ENCODE assay signal across 8 cellular contexts in genomic region chr6:7075341-7075740, GRCh38.
"Had no signal": no experiment of that assay in that cellular context is flagged by ENCODE, and none has a peak within 500 bp of the region (broad histone marks: within the 10 kb centered on the region; RNA-seq: fewer than 3 reads in every experiment).

No MANE protein-coding gene starts in this region.

- H3K9me3 ChIP-seq: HAP-1 had no signal

- H3K4me3 ChIP-seq: GM23248, HAP-1 had no signal

- H2AFZ ChIP-seq: GM23248 had no signal

- ATAC-seq: HCT116, HepG2 had no signal

- FAIRE-seq: HepG2 had no signal

- DNase-seq: GM23248, GOT3, H7, HFFc6 had no signal

- H3K27ac ChIP-seq: GM23248, HL-60 had no signal

- H3K4me1 ChIP-seq: HAP-1 had no signal

- H3K9ac ChIP-seq: GM23248 had no signal

- H3K36me3 ChIP-seq: HAP-1 had no signal
